In genomic region chr2:71100195-71100964, GRCh38 we compare ENCODE assay signal across 8 cellular contexts. TPM values are rescaled to one million over a fixed set of nuclear protein-coding genes. Genes with fewer than 3 reads are reported as not detected.
DNase-seq lines count a peak whose midpoint lies in the region; ATAC-seq and TF ChIP-seq lines count a peak whose summit lies in the region.

No MANE protein-coding gene starts in this region.

- 5 to 7% methylated on average over 3 of the region's 3 CpGs for WGBS in lung, 2 donors

- H3K27ac Mint-ChIP-seq in WTC11, result no peak overlapping the region

- no peak overlapping the region for H3K4me3 Mint-ChIP-seq in WTC11

- no peak overlapping the region for H3K27ac ChIP-seq in lung (ENCODE audit: low read depth in 1 of 2, low read length in 1 of 2)

- peaks cover 29% of the 10 kb centered on the region for H3K4me1 Mint-ChIP-seq in WTC11

- peaks cover 11% of the 10 kb centered on the region for H3K9me3 Mint-ChIP-seq in WTC11

- H3K36me3 Mint-ChIP-seq in WTC11, result no peaks in the 10 kb centered on the region

- H3K27me3 ChIP-seq in BJ (ENCODE audit: control insufficient read depth, insufficient read depth, low read length), result no peaks in the 10 kb centered on the region
- H3K27me3 ChIP-seq in lung (ENCODE audit: control insufficient read depth, insufficient read depth), result no peaks in the 10 kb centered on the region

- H3K36me3 ChIP-seq in BJ (ENCODE audit: control insufficient read depth, insufficient read depth, low read length), result no peaks in the 10 kb centered on the region
- H3K36me3 ChIP-seq in lung (ENCODE audit: control insufficient read depth in 2 of 2, insufficient read depth in 2 of 2, low read length in 2 of 2), result no peaks in the 10 kb centered on the region

- H3K9me3 ChIP-seq in lung (ENCODE audit: control insufficient read depth in 2 of 2, insufficient read depth in 1 of 2, low read length in 1 of 2), result no peaks in the 10 kb centered on the region

- peak; percentile 47 for ATAC-seq in GM21786 (IDR thresholded peaks at IDR 0.05; ENCODE audit: unreplicated experiment)
- peak; percentile 63 for ATAC-seq in WTC11
- no peak for ATAC-seq in lung (ENCODE audit: insufficient read depth, low FRiP score)
- ATAC-seq in GM21825 (IDR thresholded peaks at IDR 0.05; ENCODE audit: unreplicated experiment), result no peak

- no peaks in the 10 kb centered on the region for H3K4me1 ChIP-seq in lung (ENCODE audit: control insufficient read depth in 2 of 2, insufficient read depth in 2 of 2, low read length in 2 of 2)

- TF ChIP-seq CTCF in BJ (IDR thresholded peaks at IDR 0.05; ENCODE audit: insufficient read depth, low read depth, low read length) (peak; percentile 83), WTC11 (IDR thresholded peaks at IDR 0.05) (peak; percentile 59), lung (IDR thresholded peaks at IDR 0.05; ENCODE audit: control extremely low read depth, extremely low read depth) (peak; percentile 48)

- H3K4me3 ChIP-seq in BJ (ENCODE audit: low read depth, low read length) (no peak overlapping the region), lung (no peak overlapping the region)

- H3K27me3 Mint-ChIP-seq in WTC11 (ENCODE audit: low read depth), result no peaks in the 10 kb centered on the region

- DNase-seq in BJ (ENCODE audit: low read depth) (peak; percentile 9), NCI-H2171 treated with DMSO at 0.1 percent for 48 hours (lab: John Stamatoyannopoulos, UW) (peak; percentile 74), WTC11 (ENCODE audit: low spot score) (peak; percentile 72), dermis blood vessel endothelial cell (peak; percentile 83), lung (ENCODE audit: low spot score) (peak; percentile 46)
- peak; percentile 72 for DNase-seq in stimulated activated CD8-positive, alpha-beta memory T cell treated with anti-CD3 and anti-CD28 coated beads, Interleukin-4, amount 100 ng/mL, for 48 hours

- CTCF ChIA-PET in BJ (lab: Yijun Ruan, JAX), result interaction anchor here (0.7 to 3.6 kb wide), 24 partner anchors 9 to 138 kb away, joined by 3 to 29 read pairs (median 4); partner anchors contain the start of genes MPHOSPH10 and NAGK
- CTCF ChIA-PET in WTC11 (lab: Charles Lee), result interaction anchor here (0.7 to 5.9 kb wide), 22 partner anchors 9 to 430 kb away, joined by 3 to 56 read pairs (median 6); partner anchors contain the start of genes MCEE, MPHOSPH10, NAGK and PAIP2B

- POLR2A ChIA-PET in BJ (lab: Charles Lee), result no interaction called here
- POLR2A ChIA-PET in WTC11 (lab: Charles Lee), result interaction anchor here (0.6 to 1.3 kb wide), 2 partner anchors 32 to 784 kb away, joined by 3 to 6 read pairs; partner anchors contain the start of gene NAGK

TF ChIP-seq in WTC11, 78 proteins besides CTCF, POLR2A, EP300 and RAD21:
- TF ChIP-seq NR3C1 (CRISPR knock-in tag; conservative IDR thresholded peaks at IDR 0.05; ENCODE audit: low read depth) (no peak), ZNF423 (CRISPR knock-in tag; IDR thresholded peaks at IDR 0.05) (0 out of 2 replicates have a peak, but pooled peaks have one; percentile 30), FOXP1 (CRISPR knock-in tag; IDR thresholded peaks at IDR 0.05; ENCODE audit: borderline replicate concordance) (no peak)
TF ChIP-seq in WTC11: peak in this region for 1.

RNA-seq across cellular contexts. Expression of gene MCEE, which starts 29.6 kb away (rescaled TPM):
- polyA plus RNA-seq in BJ (2011; rRNA removed) (10.8 and 15.9 TPM in 2 replicates), lung (10 to 100 TPM; 16.4 to 25.1 TPM)
- 2.2 and 4.1 TPM in 2 replicates for polyA minus RNA-seq in BJ (2011; rRNA and poly(A)+ RNA removed)
- total RNA-seq in WTC11 (2021) (17.2 to 19.1 TPM (median 18.7 TPM) in 3 replicates), dermis blood vessel endothelial cell (9.7 and 14.0 TPM in 2 replicates), lung (10 to 100 TPM; 18.1 to 32.3 TPM)

RNA-seq across cellular contexts. Expression of gene MPHOSPH10, which starts 30.1 kb away (rescaled TPM):
- polyA plus RNA-seq in BJ (2011; rRNA removed), result 7.1 and 14.1 TPM in 2 replicates
- 2.8 and 5.1 TPM in 2 replicates for polyA minus RNA-seq in BJ (2011; rRNA and poly(A)+ RNA removed)
- total RNA-seq in WTC11 (2021), result 27.8 to 36.6 TPM (median 31.4 TPM) in 3 replicates
- total RNA-seq in dermis blood vessel endothelial cell, result 17.4 and 18.9 TPM in 2 replicates
- total RNA-seq in lung, result 10 to 100 TPM; 24.7 to 25.2 TPM
- 10 to 100 TPM; 16.8 to 40.6 TPM for polyA plus RNA-seq in lung

RNA-seq across cellular contexts. Expression of gene NAGK, which starts 31.9 kb away (rescaled TPM):
- polyA plus RNA-seq in BJ (2011; rRNA removed) (99.7 and 118 TPM in 2 replicates), lung (100 to 1,000 TPM; 133 to 162 TPM)
- polyA minus RNA-seq in BJ (2011; rRNA and poly(A)+ RNA removed), result 44.5 and 64.6 TPM in 2 replicates
- total RNA-seq in WTC11 (2021) (56.1 to 58.9 TPM (median 57.7 TPM) in 3 replicates), dermis blood vessel endothelial cell (46.5 and 61.1 TPM in 2 replicates), lung (100 to 1,000 TPM in 1 of 2 donors, 10 to 100 TPM in 1; 48.2 to 132 TPM)

Comparison
In these comparisons a context has a peak if more than half of its experiments do, and no peak if none do; other contexts are left out.
1. DNase-seq: peak in every context shown above with its lines; median percentile 83 in dermis blood vessel endothelial cell; 74 in NCI-H2171 treated with DMSO at 0.1 percent for 48 hours; 72 in WTC11; 72 in stimulated activated CD8-positive, alpha-beta memory T cell treated with anti-CD3 and anti-CD28 coated beads, Interleukin-4, amount 100 ng/mL, for 48 hours; 46 in lung; 9 in BJ.
2. ATAC-seq: peak in GM21786 (single experiment) and WTC11 (single experiment); none in lung (single experiment) and GM21825 (single experiment).
3. Peak in every context shown above with its lines, with median percentiles within 50 percentile points of each other: CTCF ChIP-seq.